In genomic region chr18:50011813-50012445, GRCh38 we compare ENCODE assay signal across 14 cellular contexts.
DNase-seq lines count a peak whose midpoint lies in the region; ATAC-seq and TF ChIP-seq lines count a peak whose summit lies in the region.
"Had no signal": no experiment of that assay in that cellular context is flagged by ENCODE, and none has a peak within 500 bp of the region (broad histone marks: within the 10 kb centered on the region; RNA-seq: fewer than 3 reads in every experiment).

No MANE protein-coding gene starts in this region.

- no peaks in the 10 kb centered on the region for H3K79me1 ChIP-seq in mesenchymal stem cell (replicated peaks; ENCODE audit: low read length, poor library complexity, severe bottlenecking)

- peak overlapping the region; percentile 43 for H4K91ac ChIP-seq in mesenchymal stem cell (ENCODE audit: low read length)

- H2AFZ ChIP-seq in mesenchymal stem cell (ENCODE audit: low read depth, low read length): no peak overlapping the region

- H3K27ac ChIP-seq in epithelial cell of prostate: peak overlapping the region; percentile 21
- H3K27ac ChIP-seq in mesenchymal stem cell (ENCODE audit: low read length, poor library complexity, severe bottlenecking): peak overlapping the region; percentile 18
- H3K27ac ChIP-seq: right atrium auricular region had no signal

- no peak overlapping the region for H3K4me2 ChIP-seq in mesenchymal stem cell (ENCODE audit: low read length, poor library complexity, severe bottlenecking)

- H3K9ac ChIP-seq in mesenchymal stem cell (ENCODE audit: low read length): no peak overlapping the region

- ATAC-seq in left colon (no peak), HG03354 (IDR thresholded peaks at IDR 0.05; ENCODE audit: poor library complexity, severe bottlenecking, unreplicated experiment) (no peak), GM21515 (IDR thresholded peaks at IDR 0.05; ENCODE audit: unreplicated experiment) (no peak)

- H3K4me1 ChIP-seq in mesenchymal stem cell (ENCODE audit: control insufficient read depth, insufficient read depth, low read depth, low read length): peaks cover 10% of the 10 kb centered on the region
- H3K4me1 ChIP-seq: right atrium auricular region had no signal

- no peak overlapping the region for H3K4me3 ChIP-seq in mesenchymal stem cell (ENCODE audit: insufficient read depth in 1 of 2, low read depth in 1 of 2, low read length in 2 of 2)
- H3K4me3 ChIP-seq: right atrium auricular region, tibial nerve had no signal

- intact Hi-C loops in left colon (cut with DNase I, micrococcal nuclease): no loop called here

- no peak overlapping the region for H3K23ac ChIP-seq in mesenchymal stem cell (ENCODE audit: low read length in 2 of 2)

- no peaks in the 10 kb centered on the region for H3K36me3 ChIP-seq in mesenchymal stem cell (ENCODE audit: control insufficient read depth in 1 of 2, insufficient read depth in 2 of 2, low read depth in 1 of 2, low read length in 2 of 2)
- H3K36me3 ChIP-seq: right atrium auricular region, tibial nerve had no signal

- no peak overlapping the region for H2BK15ac ChIP-seq in mesenchymal stem cell (ENCODE audit: low read depth, poor library complexity, severe bottlenecking)

- H2BK12ac ChIP-seq in mesenchymal stem cell (ENCODE audit: low read length in 2 of 2): no peak overlapping the region

- H3K4ac ChIP-seq in mesenchymal stem cell (ENCODE audit: low read depth in 1 of 2, low read length in 2 of 2): no peak overlapping the region

- WGBS in mesenchymal stem cell: 75% methylated on average over 2 of the region's 4 CpGs

- no peak overlapping the region for H2BK5ac ChIP-seq in mesenchymal stem cell (ENCODE audit: low read depth, low read length, poor library complexity, severe bottlenecking)

- H2BK120ac ChIP-seq in mesenchymal stem cell (ENCODE audit: low read depth, low read length): no peak overlapping the region

- no peak overlapping the region for H3K18ac ChIP-seq in mesenchymal stem cell (ENCODE audit: low read depth in 1 of 2, low read length in 2 of 2)

- peak overlapping the region; percentile 19 for H4K8ac ChIP-seq in mesenchymal stem cell (ENCODE audit: low read length)

- no peak overlapping the region for H3K14ac ChIP-seq in mesenchymal stem cell (ENCODE audit: low read length in 2 of 2)

- DNase-seq in SIG-M5 treated with dmso at 0.1 percent for 504 hours (lab: John Stamatoyannopoulos, UW; ENCODE audit: unreplicated experiment) (peak; percentile 17), SIG-M5 (lab: John Stamatoyannopoulos, UW) (no peak), epithelial cell of prostate (ENCODE audit: low read depth, low spot score) (peak; percentile 73), mesenchymal stem cell (peak; percentile 56), left colon (no peak), GM10266 (ENCODE audit: extremely low spot score) (no peak)
- DNase-seq: DND-41, KG1, NCI-H2081 treated with DMSO at 0.1 percent for 48 hours, T-helper 9 cell had no signal

- peaks cover 0 to 4% of the 10 kb centered on the region in 2 experiments for H3K27me3 ChIP-seq in mesenchymal stem cell (ENCODE audit: control insufficient read depth in 1 of 2, insufficient read depth in 1 of 2, low read length in 2 of 2)
- H3K27me3 ChIP-seq: right atrium auricular region, tibial nerve had no signal

- H2AK5ac ChIP-seq in mesenchymal stem cell (ENCODE audit: low read length, severe bottlenecking): peak overlapping the region; percentile 14

- no peaks in the 10 kb centered on the region for H3K9me3 ChIP-seq in mesenchymal stem cell (ENCODE audit: control insufficient read depth, low read length)
- H3K9me3 ChIP-seq: right atrium auricular region, tibial nerve had no signal

- TF ChIP-seq CTCF in GM10266 (IDR thresholded peaks at IDR 0.05; ENCODE audit: control insufficient read depth, insufficient read depth, low read depth, missing control alignments): no peak

Comparison
In these comparisons a context has a peak if more than half of its experiments do, and no peak if none do; other contexts are left out.
1. DNase-seq: peak in SIG-M5 treated with dmso at 0.1 percent for 504 hours (single experiment), epithelial cell of prostate (single experiment) and mesenchymal stem cell (single experiment); none in SIG-M5 (single experiment), left colon (0 of 2) and GM10266 (single experiment).